ENCODE assay signal across 2 cellular contexts in the genomic region with DNA sequence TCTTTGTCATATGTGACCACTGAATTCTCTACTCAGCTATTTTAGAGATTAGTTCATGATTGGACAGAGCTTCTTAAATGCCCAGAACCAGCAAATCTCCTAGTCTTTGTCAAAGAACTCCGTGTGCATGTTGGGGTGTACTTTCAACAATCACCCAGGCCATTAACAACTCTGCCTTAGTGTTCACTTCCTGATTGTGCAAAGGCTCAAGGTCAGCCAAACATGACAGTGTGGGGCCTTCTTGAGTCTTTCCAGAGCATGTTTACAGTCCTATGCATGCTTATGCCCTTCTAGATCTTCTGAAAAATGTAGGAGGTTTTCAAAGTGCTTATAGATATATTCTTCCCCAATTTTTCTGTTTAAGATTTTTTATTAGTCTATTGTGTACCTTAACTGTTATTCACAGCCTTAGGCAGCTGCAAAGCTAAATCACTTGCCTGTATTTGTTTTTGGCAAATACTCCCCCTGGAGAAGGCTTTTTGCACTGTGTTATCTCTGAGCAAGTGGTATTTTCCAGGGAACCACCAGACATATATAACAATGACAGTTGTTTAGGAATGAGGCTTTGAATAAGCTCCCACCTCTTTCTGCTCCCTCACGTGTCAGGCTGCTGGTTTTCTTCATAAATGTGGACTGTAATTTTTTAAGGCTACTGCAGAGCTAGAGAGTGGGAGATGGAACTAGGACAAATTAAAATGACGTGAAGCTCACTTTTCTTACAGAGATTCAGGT.
TF ChIP-seq lines count a peak whose summit lies in the region.

No MANE protein-coding gene starts in this region.

TF ChIP-seq in HepG2, 621 proteins besides CTCF, POLR2A, EP300 and RAD21 (continues in another document):
- TF ChIP-seq, protein P1, sequence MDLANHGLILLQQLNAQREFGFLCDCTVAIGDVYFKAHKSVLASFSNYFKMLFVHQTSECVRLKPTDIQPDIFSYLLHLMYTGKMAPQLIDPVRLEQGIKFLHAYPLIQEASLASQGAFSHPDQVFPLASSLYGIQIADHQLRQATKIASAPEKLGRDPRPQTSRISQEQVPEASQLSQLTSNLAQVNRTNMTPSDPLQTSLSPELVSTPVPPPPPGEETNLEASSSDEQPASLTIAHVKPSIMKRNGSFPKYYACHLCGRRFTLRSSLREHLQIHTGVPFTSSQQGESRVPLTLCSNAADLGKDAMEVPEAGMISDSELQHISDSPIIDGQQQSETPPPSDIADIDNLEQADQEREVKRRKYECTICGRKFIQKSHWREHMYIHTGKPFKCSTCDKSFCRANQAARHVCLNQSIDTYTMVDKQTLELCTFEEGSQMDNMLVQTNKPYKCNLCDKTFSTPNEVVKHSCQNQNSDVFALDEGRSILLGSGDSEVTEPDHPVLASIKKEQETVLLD (CRISPR knock-in tag; IDR thresholded peaks at IDR 0.05; ENCODE audit: low read depth) = no peak
- TF ChIP-seq RFXAP (CRISPR knock-in tag; IDR thresholded peaks at IDR 0.05; ENCODE audit: borderline replicate concordance) (no peak), NKX3-1 (CRISPR knock-in tag; IDR thresholded peaks at IDR 0.05) (no peak), ZFP90 (CRISPR knock-in tag; IDR thresholded peaks at IDR 0.05; ENCODE audit: borderline replicate concordance) (no peak), NFE2 (CRISPR knock-in tag; IDR thresholded peaks at IDR 0.05) (no peak), ZNF251 (CRISPR knock-in tag; IDR thresholded peaks at IDR 0.05) (no peak), RFX1 (IDR thresholded peaks at IDR 0.05) (no peak)
- TF ChIP-seq, protein P2, sequence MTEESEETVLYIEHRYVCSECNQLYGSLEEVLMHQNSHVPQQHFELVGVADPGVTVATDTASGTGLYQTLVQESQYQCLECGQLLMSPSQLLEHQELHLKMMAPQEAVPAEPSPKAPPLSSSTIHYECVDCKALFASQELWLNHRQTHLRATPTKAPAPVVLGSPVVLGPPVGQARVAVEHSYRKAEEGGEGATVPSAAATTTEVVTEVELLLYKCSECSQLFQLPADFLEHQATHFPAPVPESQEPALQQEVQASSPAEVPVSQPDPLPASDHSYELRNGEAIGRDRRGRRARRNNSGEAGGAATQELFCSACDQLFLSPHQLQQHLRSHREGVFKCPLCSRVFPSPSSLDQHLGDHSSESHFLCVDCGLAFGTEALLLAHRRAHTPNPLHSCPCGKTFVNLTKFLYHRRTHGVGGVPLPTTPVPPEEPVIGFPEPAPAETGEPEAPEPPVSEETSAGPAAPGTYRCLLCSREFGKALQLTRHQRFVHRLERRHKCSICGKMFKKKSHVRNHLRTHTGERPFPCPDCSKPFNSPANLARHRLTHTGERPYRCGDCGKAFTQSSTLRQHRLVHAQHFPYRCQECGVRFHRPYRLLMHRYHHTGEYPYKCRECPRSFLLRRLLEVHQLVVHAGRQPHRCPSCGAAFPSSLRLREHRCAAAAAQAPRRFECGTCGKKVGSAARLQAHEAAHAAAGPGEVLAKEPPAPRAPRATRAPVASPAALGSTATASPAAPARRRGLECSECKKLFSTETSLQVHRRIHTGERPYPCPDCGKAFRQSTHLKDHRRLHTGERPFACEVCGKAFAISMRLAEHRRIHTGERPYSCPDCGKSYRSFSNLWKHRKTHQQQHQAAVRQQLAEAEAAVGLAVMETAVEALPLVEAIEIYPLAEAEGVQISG (CRISPR knock-in tag; IDR thresholded peaks at IDR 0.05) = no peak
- TF ChIP-seq, protein P3, sequence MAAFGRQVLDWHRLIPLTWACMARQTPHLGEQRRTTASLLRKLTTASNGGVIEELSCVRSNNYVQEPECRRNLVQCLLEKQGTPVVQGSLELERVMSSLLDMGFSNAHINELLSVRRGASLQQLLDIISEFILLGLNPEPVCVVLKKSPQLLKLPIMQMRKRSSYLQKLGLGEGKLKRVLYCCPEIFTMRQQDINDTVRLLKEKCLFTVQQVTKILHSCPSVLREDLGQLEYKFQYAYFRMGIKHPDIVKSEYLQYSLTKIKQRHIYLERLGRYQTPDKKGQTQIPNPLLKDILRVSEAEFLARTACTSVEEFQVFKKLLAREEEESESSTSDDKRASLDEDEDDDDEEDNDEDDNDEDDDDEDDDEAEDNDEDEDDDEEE (CRISPR knock-in tag; IDR thresholded peaks at IDR 0.05) = no peak

TF ChIP-seq in GM23338, 12 proteins besides CTCF, POLR2A, EP300 and RAD21:
- TF ChIP-seq, protein P4, sequence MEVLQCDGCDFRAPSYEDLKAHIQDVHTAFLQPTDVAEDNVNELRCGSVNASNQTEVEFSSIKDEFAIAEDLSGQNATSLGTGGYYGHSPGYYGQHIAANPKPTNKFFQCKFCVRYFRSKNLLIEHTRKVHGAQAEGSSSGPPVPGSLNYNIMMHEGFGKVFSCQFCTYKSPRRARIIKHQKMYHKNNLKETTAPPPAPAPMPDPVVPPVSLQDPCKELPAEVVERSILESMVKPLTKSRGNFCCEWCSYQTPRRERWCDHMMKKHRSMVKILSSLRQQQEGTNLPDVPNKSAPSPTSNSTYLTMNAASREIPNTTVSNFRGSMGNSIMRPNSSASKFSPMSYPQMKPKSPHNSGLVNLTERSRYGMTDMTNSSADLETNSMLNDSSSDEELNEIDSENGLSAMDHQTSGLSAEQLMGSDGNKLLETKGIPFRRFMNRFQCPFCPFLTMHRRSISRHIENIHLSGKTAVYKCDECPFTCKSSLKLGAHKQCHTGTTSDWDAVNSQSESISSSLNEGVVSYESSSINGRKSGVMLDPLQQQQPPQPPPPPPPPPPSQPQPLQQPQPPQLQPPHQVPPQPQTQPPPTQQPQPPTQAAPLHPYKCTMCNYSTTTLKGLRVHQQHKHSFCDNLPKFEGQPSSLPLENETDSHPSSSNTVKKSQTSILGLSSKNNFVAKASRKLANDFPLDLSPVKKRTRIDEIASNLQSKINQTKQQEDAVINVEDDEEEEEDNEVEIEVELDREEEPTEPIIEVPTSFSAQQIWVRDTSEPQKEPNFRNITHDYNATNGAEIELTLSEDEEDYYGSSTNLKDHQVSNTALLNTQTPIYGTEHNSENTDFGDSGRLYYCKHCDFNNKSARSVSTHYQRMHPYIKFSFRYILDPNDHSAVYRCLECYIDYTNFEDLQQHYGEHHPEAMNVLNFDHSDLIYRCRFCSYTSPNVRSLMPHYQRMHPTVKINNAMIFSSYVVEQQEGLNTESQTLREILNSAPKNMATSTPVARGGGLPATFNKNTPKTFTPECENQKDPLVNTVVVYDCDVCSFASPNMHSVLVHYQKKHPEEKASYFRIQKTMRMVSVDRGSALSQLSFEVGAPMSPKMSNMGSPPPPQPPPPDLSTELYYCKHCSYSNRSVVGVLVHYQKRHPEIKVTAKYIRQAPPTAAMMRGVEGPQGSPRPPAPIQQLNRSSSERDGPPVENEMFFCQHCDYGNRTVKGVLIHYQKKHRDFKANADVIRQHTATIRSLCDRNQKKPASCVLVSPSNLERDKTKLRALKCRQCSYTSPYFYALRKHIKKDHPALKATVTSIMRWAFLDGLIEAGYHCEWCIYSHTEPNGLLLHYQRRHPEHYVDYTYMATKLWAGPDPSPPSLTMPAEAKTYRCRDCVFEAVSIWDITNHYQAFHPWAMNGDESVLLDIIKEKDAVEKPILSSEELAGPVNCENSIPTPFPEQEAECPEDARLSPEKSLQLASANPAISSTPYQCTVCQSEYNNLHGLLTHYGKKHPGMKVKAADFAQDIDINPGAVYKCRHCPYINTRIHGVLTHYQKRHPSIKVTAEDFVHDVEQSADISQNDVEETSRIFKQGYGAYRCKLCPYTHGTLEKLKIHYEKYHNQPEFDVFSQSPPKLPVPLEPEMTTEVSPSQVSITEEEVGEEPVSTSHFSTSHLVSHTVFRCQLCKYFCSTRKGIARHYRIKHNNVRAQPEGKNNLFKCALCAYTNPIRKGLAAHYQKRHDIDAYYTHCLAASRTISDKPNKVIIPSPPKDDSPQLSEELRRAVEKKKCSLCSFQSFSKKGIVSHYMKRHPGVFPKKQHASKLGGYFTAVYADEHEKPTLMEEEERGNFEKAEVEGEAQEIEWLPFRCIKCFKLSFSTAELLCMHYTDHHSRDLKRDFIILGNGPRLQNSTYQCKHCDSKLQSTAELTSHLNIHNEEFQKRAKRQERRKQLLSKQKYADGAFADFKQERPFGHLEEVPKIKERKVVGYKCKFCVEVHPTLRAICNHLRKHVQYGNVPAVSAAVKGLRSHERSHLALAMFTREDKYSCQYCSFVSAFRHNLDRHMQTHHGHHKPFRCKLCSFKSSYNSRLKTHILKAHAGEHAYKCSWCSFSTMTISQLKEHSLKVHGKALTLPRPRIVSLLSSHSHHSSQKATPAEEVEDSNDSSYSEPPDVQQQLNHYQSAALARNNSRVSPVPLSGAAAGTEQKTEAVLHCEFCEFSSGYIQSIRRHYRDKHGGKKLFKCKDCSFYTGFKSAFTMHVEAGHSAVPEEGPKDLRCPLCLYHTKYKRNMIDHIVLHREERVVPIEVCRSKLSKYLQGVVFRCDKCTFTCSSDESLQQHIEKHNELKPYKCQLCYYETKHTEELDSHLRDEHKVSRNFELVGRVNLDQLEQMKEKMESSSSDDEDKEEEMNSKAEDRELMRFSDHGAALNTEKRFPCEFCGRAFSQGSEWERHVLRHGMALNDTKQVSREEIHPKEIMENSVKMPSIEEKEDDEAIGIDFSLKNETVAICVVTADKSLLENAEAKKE (CRISPR knock-in tag; IDR thresholded peaks at IDR 0.05) = no peak
- TF ChIP-seq JUNB (IDR thresholded peaks at IDR 0.05; ENCODE audit: unreplicated experiment) = no peak
- no peak for TF ChIP-seq STAT1 (IDR thresholded peaks at IDR 0.05; ENCODE audit: unreplicated experiment)
- no peak for TF ChIP-seq EZH2phosphoT487 (IDR thresholded peaks at IDR 0.05; ENCODE audit: unreplicated experiment)
- TF ChIP-seq, protein P5, sequence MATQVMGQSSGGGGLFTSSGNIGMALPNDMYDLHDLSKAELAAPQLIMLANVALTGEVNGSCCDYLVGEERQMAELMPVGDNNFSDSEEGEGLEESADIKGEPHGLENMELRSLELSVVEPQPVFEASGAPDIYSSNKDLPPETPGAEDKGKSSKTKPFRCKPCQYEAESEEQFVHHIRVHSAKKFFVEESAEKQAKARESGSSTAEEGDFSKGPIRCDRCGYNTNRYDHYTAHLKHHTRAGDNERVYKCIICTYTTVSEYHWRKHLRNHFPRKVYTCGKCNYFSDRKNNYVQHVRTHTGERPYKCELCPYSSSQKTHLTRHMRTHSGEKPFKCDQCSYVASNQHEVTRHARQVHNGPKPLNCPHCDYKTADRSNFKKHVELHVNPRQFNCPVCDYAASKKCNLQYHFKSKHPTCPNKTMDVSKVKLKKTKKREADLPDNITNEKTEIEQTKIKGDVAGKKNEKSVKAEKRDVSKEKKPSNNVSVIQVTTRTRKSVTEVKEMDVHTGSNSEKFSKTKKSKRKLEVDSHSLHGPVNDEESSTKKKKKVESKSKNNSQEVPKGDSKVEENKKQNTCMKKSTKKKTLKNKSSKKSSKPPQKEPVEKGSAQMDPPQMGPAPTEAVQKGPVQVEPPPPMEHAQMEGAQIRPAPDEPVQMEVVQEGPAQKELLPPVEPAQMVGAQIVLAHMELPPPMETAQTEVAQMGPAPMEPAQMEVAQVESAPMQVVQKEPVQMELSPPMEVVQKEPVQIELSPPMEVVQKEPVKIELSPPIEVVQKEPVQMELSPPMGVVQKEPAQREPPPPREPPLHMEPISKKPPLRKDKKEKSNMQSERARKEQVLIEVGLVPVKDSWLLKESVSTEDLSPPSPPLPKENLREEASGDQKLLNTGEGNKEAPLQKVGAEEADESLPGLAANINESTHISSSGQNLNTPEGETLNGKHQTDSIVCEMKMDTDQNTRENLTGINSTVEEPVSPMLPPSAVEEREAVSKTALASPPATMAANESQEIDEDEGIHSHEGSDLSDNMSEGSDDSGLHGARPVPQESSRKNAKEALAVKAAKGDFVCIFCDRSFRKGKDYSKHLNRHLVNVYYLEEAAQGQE (IDR thresholded peaks at IDR 0.05; ENCODE audit: unreplicated experiment) = no peak
- TF ChIP-seq, protein P6, sequence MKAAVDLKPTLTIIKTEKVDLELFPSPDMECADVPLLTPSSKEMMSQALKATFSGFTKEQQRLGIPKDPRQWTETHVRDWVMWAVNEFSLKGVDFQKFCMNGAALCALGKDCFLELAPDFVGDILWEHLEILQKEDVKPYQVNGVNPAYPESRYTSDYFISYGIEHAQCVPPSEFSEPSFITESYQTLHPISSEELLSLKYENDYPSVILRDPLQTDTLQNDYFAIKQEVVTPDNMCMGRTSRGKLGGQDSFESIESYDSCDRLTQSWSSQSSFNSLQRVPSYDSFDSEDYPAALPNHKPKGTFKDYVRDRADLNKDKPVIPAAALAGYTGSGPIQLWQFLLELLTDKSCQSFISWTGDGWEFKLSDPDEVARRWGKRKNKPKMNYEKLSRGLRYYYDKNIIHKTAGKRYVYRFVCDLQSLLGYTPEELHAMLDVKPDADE (IDR thresholded peaks at IDR 0.05) = no peak
- TF ChIP-seq NANOG (IDR thresholded peaks at IDR 0.05; ENCODE audit: borderline replicate concordance) = no peak
- no peak for TF ChIP-seq CREB1 (CRISPR knock-in tag; IDR thresholded peaks at IDR 0.05; ENCODE audit: low read depth)
- no peak for TF ChIP-seq EZH2 (IDR thresholded peaks at IDR 0.05; ENCODE audit: low read depth, unreplicated experiment)
- no peak for TF ChIP-seq ZNF114 (CRISPR knock-in tag; IDR thresholded peaks at IDR 0.05)
- no peak for TF ChIP-seq POLR2AphosphoS5 (IDR thresholded peaks at IDR 0.05; ENCODE audit: low read depth)
- no peak for TF ChIP-seq ZNF331 (CRISPR knock-in tag; IDR thresholded peaks at IDR 0.05; ENCODE audit: low read depth)
